Comparison of ENCODE assay signal across 9 cellular contexts in genomic region chr16:50666658-50667496, GRCh38. TPM values are rescaled to one million over a fixed set of nuclear protein-coding genes. Genes with fewer than 3 reads are reported as not detected.
DNase-seq lines count a peak whose midpoint lies in the region; ATAC-seq, FAIRE-seq and TF ChIP-seq lines count a peak whose summit lies in the region.
"Had no signal": no experiment of that assay in that cellular context is flagged by ENCODE, and none has a peak within 500 bp of the region (broad histone marks: within the 10 kb centered on the region; RNA-seq: fewer than 3 reads in every experiment).

No MANE protein-coding gene starts in this region.

- no peak overlapping the region for H3K9ac ChIP-seq in PC-3 (ENCODE audit: low read length)
- H3K9ac ChIP-seq in K562 (ENCODE audit: insufficient read depth in 1 of 2, low read depth in 2 of 2, low read length in 2 of 2) = 0 out of 4 replicates have a peak overlapping the region, but pooled peaks of 1 of the 2 experiments have one; percentile 16

- BruUV-seq in PC-3 (replicated peaks; lab: Mats Ljungman, UMichigan) = no TSS peak
- BruUV-seq in K562 (replicated peaks; lab: Mats Ljungman, UMichigan) = no TSS peak

- no peaks in the 10 kb centered on the region for H3K9me3 ChIP-seq in PC-3 (ENCODE audit: low read length)
- peaks cover 4% of the 10 kb centered on the region; the same call in 1 of the 2 replicates for H3K9me3 ChIP-seq in K562 (replicated peaks; ENCODE audit: control insufficient read depth, insufficient read depth, low read depth, low read length)
- peaks cover 0 to 4% (median 2%) of the 10 kb centered on the region in 3 donors for H3K9me3 ChIP-seq in body of pancreas

- peak; percentile 85 for ATAC-seq in HG02759 (IDR thresholded peaks at IDR 0.05; ENCODE audit: unreplicated experiment)
- no peak for ATAC-seq in PC-3
- ATAC-seq in K562 = no peak
- no peak for ATAC-seq in body of pancreas

- no peak for FAIRE-seq in K562 (lab: Jason Lieb, UNC)

- peak; percentile 38 for TF ChIP-seq POLR2A in GM18526 (IDR thresholded peaks at IDR 0.05; ENCODE audit: extremely low read depth, insufficient read length)
- no peak for TF ChIP-seq POLR2A in K562 (conservative IDR thresholded peaks at IDR 0.05)
- TF ChIP-seq POLR2A in body of pancreas (IDR thresholded peaks at IDR 0.05) = no peak

- no peaks in the 10 kb centered on the region for H3K4me1 ChIP-seq in PC-3 (ENCODE audit: insufficient read depth, low read length)
- peaks cover 0 to 5% of the 10 kb centered on the region in 2 experiments; a peak in 2 of 5 replicates for H3K4me1 ChIP-seq in K562 (replicated peaks in 1 of 2; ENCODE audit: control insufficient read depth in 2 of 2, insufficient read depth in 2 of 2, low read length in 2 of 2)
- peaks cover 18% of the 10 kb centered on the region for H3K4me1 ChIP-seq in body of pancreas

- no peak for TF ChIP-seq EP300 in K562 (IDR thresholded peaks at IDR 0.05; ENCODE audit: low read length)

- CTCF ChIA-PET in PC-3 (lab: Charles Lee) = interaction anchor here (0.7 to 3.1 kb wide), 3 partner anchors 75 to 139 kb away, joined by 3 to 21 read pairs (median 4); partner anchors contain the start of gene CYLD
- CTCF ChIA-PET in K562 (lab: Yijun Ruan, JAX; ENCODE audit: low intra/inter-chr PET ratio) = interaction anchor here (0.7 to 1.1 kb wide), 2 partner anchors 140 to 279 kb away, joined by 3 read pairs; no protein-coding TSS in a partner anchor

- H3K79me2 ChIP-seq in PC-3 (ENCODE audit: low read length) (no peaks in the 10 kb centered on the region), K562 (ENCODE audit: control insufficient read depth, insufficient read depth, low read length) (no peaks in the 10 kb centered on the region)

- no peak for TF ChIP-seq RAD21 in K562 (CRISPR knock-in tag; conservative IDR thresholded peaks at IDR 0.05 in 1 of 2, IDR thresholded peaks at IDR 0.05 in 1 of 2)

- 0% methylated on average over 9 of the region's 9 CpGs for WGBS in K562 (ENCODE audit: insufficient coverage, low coverage, missing lambda C conversion rate)
- WGBS in body of pancreas, 2 donors = 79 to 84% methylated on average over 7 to 9 of the region's 9 CpGs

- POLR2A ChIA-PET in PC-3 (lab: Charles Lee; ENCODE audit: unreplicated experiment) = no interaction called here
- POLR2A ChIA-PET in K562 (lab: Yijun Ruan, JAX) = interaction anchor here (0.6 to 1.2 kb wide), 4 partner anchors 10 to 132 kb away, joined by 3 to 4 read pairs (median 3); no protein-coding TSS in a partner anchor

- H3K4me3 ChIP-seq in PC-3 (ENCODE audit: low read length) (no peak overlapping the region), K562 (no peak overlapping the region), body of pancreas (no peak overlapping the region)

- in situ Hi-C loops in K562 (cut with MboI) = loop anchor here (5.0 to 10.0 kb wide), 2 partner anchors 140 to 292 kb away; no protein-coding TSS in a partner anchor

- H2AFZ ChIP-seq in PC-3 (ENCODE audit: low read length) (0 out of 2 replicates have a peak overlapping the region, but pooled peaks have one; percentile 13), K562 (ENCODE audit: low read depth, low read length) (peak overlapping the region; percentile 27; the same call in 1 of the 2 replicates)

- H3K27me3 ChIP-seq in PC-3 (ENCODE audit: low read length) (no peaks in the 10 kb centered on the region), K562 (ENCODE audit: control insufficient read depth in 2 of 2, insufficient read depth in 2 of 2, low read length in 2 of 2) (peaks cover 4 to 14% of the 10 kb centered on the region in 2 experiments; a peak in 3 of 5 replicates), body of pancreas (no peaks in the 10 kb centered on the region)

- H3K36me3 ChIP-seq in PC-3 (ENCODE audit: low read depth, low read length) (no peaks in the 10 kb centered on the region), K562 (ENCODE audit: control insufficient read depth, insufficient read depth, low read length) (no peaks in the 10 kb centered on the region), body of pancreas (replicated peaks in 1 of 2; ENCODE audit: insufficient read depth in 1 of 2, low read depth in 2 of 2) (no peaks in the 10 kb centered on the region)

- H3K9me1 ChIP-seq in K562 (ENCODE audit: control insufficient read depth, insufficient read depth, low read length) = no peaks in the 10 kb centered on the region

- DNase-seq in PC-3 (no peak), K562 (ENCODE audit: extremely low read depth in 1 of 4, low spot score in 3 of 4) (no peak), posterior vena cava (ENCODE audit: low spot score) (no peak), body of pancreas (no peak), NCI-H128 (lab: John Stamatoyannopoulos, UW; ENCODE audit: unreplicated experiment) (no peak), AG20443 (ENCODE audit: low spot score) (no peak)
- DNase-seq: IMR-90 had no signal

- no peak for TF ChIP-seq CTCF in PC-3 (conservative IDR thresholded peaks at IDR 0.05; ENCODE audit: low read depth, low read length)
- 0 out of 6 replicates have a peak, but pooled peaks of 1 of the 3 experiments have one; percentile 17 for TF ChIP-seq CTCF in K562 (IDR thresholded peaks at IDR 0.05 in 2 of 3, conservative IDR thresholded peaks at IDR 0.05 in 1 of 3; ENCODE audit: insufficient read depth in 2 of 3, low read depth in 1 of 3, low read length in 3 of 3)
- no peak for TF ChIP-seq CTCF in body of pancreas (IDR thresholded peaks at IDR 0.05)

- intact Hi-C loops in PC-3 (cut with micrococcal nuclease) (loop anchor here (5.0 to 10.0 kb wide), 2 partner anchors 80 to 292 kb away; no protein-coding TSS in a partner anchor), K562 (cut with micrococcal nuclease) (loop anchor here (10.0 kb wide), 1 partner anchor 72 kb away; no protein-coding TSS in a partner anchor), posterior vena cava (cut with DNase I) (loop anchor here (5.0 kb wide), 2 partner anchors 140 to 295 kb away; no protein-coding TSS in a partner anchor), body of pancreas (cut with DNase I) (loop anchor here (10.0 kb wide), 1 partner anchor 422 kb away; no protein-coding TSS in a partner anchor)

- H3K4me2 ChIP-seq in PC-3 (ENCODE audit: low read length) = no peak overlapping the region
- peak overlapping the region; percentile 14; the same call in 1 of the 2 replicates for H3K4me2 ChIP-seq in K562 (ENCODE audit: insufficient read depth, low read length)

- H3K9me2 ChIP-seq in PC-3 (replicated peaks; ENCODE audit: low read length) = no peaks in the 10 kb centered on the region

- H3F3A ChIP-seq in PC-3 (ENCODE audit: low read length, unreplicated experiment) = no peaks in the 10 kb centered on the region

- no peaks in the 10 kb centered on the region for H4K20me1 ChIP-seq in PC-3 (ENCODE audit: low read length)
- no peaks in the 10 kb centered on the region for H4K20me1 ChIP-seq in K562 (replicated peaks; ENCODE audit: control insufficient read depth, insufficient read depth, low read length)

- no peak overlapping the region for H3K27ac ChIP-seq in PC-3 (ENCODE audit: low read length)
- no peak overlapping the region for H3K27ac ChIP-seq in K562 (ENCODE audit: extremely low read depth, low read depth, low read length)
- no peak overlapping the region for H3K27ac ChIP-seq in body of pancreas

TF ChIP-seq in K562, 482 proteins besides CTCF, POLR2A, EP300 and RAD21 (continues in another document):
- TF ChIP-seq ZFP36 (IDR thresholded peaks at IDR 0.05; ENCODE audit: low read depth, low read length, partially characterized antibody) = peak; percentile 36
- TF ChIP-seq ESRRA (IDR thresholded peaks at IDR 0.05; ENCODE audit: borderline replicate concordance, low read depth) = no peak
- no peak for TF ChIP-seq ADNP (tag; IDR thresholded peaks at IDR 0.05)

RNA-seq across cellular contexts. Expression of gene SNX20, which starts 14.2 kb away (rescaled TPM):
- total RNA-seq in PC-3 (2014; rRNA removed) (not detected in 2 replicates), K562 (2014; rRNA removed) (not detected in 2 replicates), K562 (2014; rRNA removed; fragmentation: Illumina TruSeq; extraction: Trizol) (not detected in 2 replicates), K562 (2015; rRNA removed; fragmentation: Illumina TruSeq; extraction: Trizol) (0.04 TPM in 2 replicates), K562 (2021) (0.07 and 0.13 TPM in 2 replicates), posterior vena cava (1 to 10 TPM; 1.8 to 2.7 TPM), body of pancreas (1 to 10 TPM in 1 of 2 donors, under 1 TPM in 1; 0.99 to 2.1 TPM)
- total RNA-seq in K562 (2011; cell fraction: chromatin; rRNA removed; ENCODE audit: low replicate concordance) = not detected in 2 replicates
- total RNA-seq in K562 (2011; cell fraction: nucleolus; rRNA removed) = not detected in 2 replicates
- total RNA-seq in K562 (2011; cell fraction: nucleoplasm; rRNA removed) = not detected in 2 replicates
- polyA plus RNA-seq in K562 (2011; rRNA removed) (not detected in 2 replicates), K562 (2014; fragmentation: Illumina TruSeq; extraction: Trizol) (not detected in 2 replicates), K562 (2014; fragmentation: Nextera tagmentation; extraction: Ambion mirVana) (not detected), K562 (2014; rRNA removed) (not detected in 2 replicates)
- polyA plus RNA-seq in K562 (2011; cell fraction: cytosol; rRNA removed) = not detected in 2 replicates
- not detected in 2 replicates for polyA plus RNA-seq in K562 (2011; cell fraction: nucleus; rRNA removed)
- 0.03 TPM in 1 of 2 replicates, not detected in the other for polyA plus RNA-seq in K562 (2012)
- not detected in 2 replicates for polyA minus RNA-seq in K562 (2011; rRNA and poly(A)+ RNA removed)
- polyA minus RNA-seq in K562 (2011; cell fraction: cytosol; rRNA and poly(A)+ RNA removed) = not detected in 2 replicates
- not detected in 2 replicates for polyA minus RNA-seq in K562 (2011; cell fraction: nucleus; rRNA and poly(A)+ RNA removed)
- total RNA-seq: IMR-90 had no signal
- polyA plus RNA-seq: IMR-90 had no signal

RNA-seq across cellular contexts. Expression of gene NOD2, which starts 26.5 kb away (rescaled TPM):
- total RNA-seq in PC-3 (2014; rRNA removed) = 0.07 TPM in 1 of 2 replicates, not detected in the other
- not detected in 2 replicates for total RNA-seq in K562 (2011; cell fraction: chromatin; rRNA removed; ENCODE audit: low replicate concordance)
- total RNA-seq in K562 (2011; cell fraction: nucleolus; rRNA removed) = not detected in 2 replicates
- total RNA-seq in K562 (2011; cell fraction: nucleoplasm; rRNA removed) = not detected in 2 replicates
- total RNA-seq in K562 (2014; rRNA removed) = not detected in 2 replicates
- total RNA-seq in K562 (2014; rRNA removed; fragmentation: Illumina TruSeq; extraction: Trizol) = not detected in 2 replicates
- total RNA-seq in K562 (2015; rRNA removed; fragmentation: Illumina TruSeq; extraction: Trizol) = 0.04 TPM in 1 of 2 replicates, not detected in the other
- total RNA-seq in K562 (2021) = not detected in 2 replicates
- polyA plus RNA-seq in K562 (2011; rRNA removed) = not detected in 2 replicates
- not detected in 2 replicates for polyA plus RNA-seq in K562 (2011; cell fraction: cytosol; rRNA removed)
- polyA plus RNA-seq in K562 (2011; cell fraction: nucleus; rRNA removed) = not detected in 2 replicates
- polyA plus RNA-seq in K562 (2012) = 0.18 TPM in 1 of 2 replicates, not detected in the other
- polyA plus RNA-seq in K562 (2014; fragmentation: Illumina TruSeq; extraction: Trizol) = not detected in 2 replicates
- not detected for polyA plus RNA-seq in K562 (2014; fragmentation: Nextera tagmentation; extraction: Ambion mirVana)
- not detected in 2 replicates for polyA plus RNA-seq in K562 (2014; rRNA removed)
- polyA minus RNA-seq in K562 (2011; rRNA and poly(A)+ RNA removed) = 0.30 TPM in 1 of 2 replicates, not detected in the other
- polyA minus RNA-seq in K562 (2011; cell fraction: cytosol; rRNA and poly(A)+ RNA removed) = not detected in 2 replicates
- not detected in 2 replicates for polyA minus RNA-seq in K562 (2011; cell fraction: nucleus; rRNA and poly(A)+ RNA removed)
- total RNA-seq in posterior vena cava = 1 to 10 TPM; 2.9 to 4.5 TPM
- total RNA-seq in body of pancreas = 1 to 10 TPM in 1 of 2 donors, under 1 TPM in 1; 0.33 to 1.8 TPM
- total RNA-seq: IMR-90 had no signal
- polyA plus RNA-seq: IMR-90 had no signal
